ENCODE assay signal across 8 cellular contexts in the genomic region with DNA sequence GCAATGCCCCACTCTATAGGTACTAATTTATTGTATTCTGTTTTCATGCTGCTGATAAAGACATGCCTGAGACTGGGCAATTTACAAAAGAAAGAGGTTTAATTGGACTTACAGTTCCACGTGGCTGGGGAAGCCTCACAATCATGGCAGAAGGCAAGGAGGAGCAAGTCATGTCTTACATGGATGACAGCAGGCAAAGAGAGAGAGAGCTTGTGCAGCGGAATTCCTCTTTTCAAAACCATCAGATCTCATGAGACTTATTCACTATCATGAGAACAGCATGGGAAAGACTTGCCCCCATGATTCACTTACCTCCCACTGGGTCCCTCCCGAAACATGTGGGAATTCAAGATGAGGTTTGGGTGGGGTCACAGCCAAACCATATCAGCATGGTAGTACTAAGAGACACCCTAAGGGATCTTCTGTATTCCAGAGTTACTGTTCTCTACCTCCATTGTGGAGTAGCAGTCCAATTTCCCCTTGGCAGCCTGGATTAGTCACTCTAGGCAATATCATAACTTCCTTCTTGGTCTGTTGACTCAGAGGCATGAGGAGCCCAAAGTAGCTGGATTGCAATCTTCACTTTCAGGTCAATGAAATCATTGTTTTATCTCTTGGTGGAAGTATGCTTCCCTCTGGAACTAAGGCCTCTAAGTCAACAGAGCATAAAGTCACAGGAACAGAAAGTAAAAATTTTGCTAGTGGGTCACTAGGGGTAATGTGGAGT.
DNase-seq lines count a peak whose midpoint lies in the region; FAIRE-seq and TF ChIP-seq lines count a peak whose summit lies in the region.
"Not testable (repeated sequence)": the region's sequence is repeated elsewhere in the genome, so short reads cannot be mapped to it uniquely, and the experiment has no call there.

No MANE protein-coding gene starts in this region.

- not testable (repeated sequence) for H3K9ac ChIP-seq in astrocyte (ENCODE audit: low read length)

- not testable (repeated sequence) for H3K4me2 ChIP-seq in astrocyte (ENCODE audit: low read length)

- not testable (repeated sequence) for H3K27me3 Mint-ChIP-seq in astrocyte (ENCODE audit: low read depth, unreplicated experiment)

- not testable (repeated sequence) for H3K27me3 ChIP-seq in astrocyte (ENCODE audit: insufficient read depth, low read length)

- not testable (repeated sequence) for H3K79me2 ChIP-seq in astrocyte (ENCODE audit: insufficient read depth, low read length)

- not testable (repeated sequence) for H3K4me1 Mint-ChIP-seq in astrocyte (ENCODE audit: low read depth, unreplicated experiment)

- not testable (repeated sequence) for H3K4me1 ChIP-seq in astrocyte (ENCODE audit: insufficient read depth, low read length)

- H3K4me3 ChIP-seq in AG09309 (ENCODE audit: control insufficient read depth, low read depth, low read length); astrocyte (ENCODE audit: insufficient read depth, low read depth, low read length); epithelial cell of proximal tubule (ENCODE audit: low read depth, low read length): not testable (repeated sequence)

- H3K9me3 Mint-ChIP-seq in astrocyte (ENCODE audit: unreplicated experiment), result not testable (repeated sequence)

- H4K20me1 ChIP-seq in astrocyte (ENCODE audit: insufficient read depth, low read length), result not testable (repeated sequence)

- not testable (repeated sequence) for H3K27ac ChIP-seq in astrocyte (ENCODE audit: low read depth, low read length)

- H3K36me3 Mint-ChIP-seq in astrocyte (ENCODE audit: low read depth, unreplicated experiment), result not testable (repeated sequence)

- TF ChIP-seq CTCF in AG09309 (IDR thresholded peaks at IDR 0.05; ENCODE audit: control insufficient read depth, insufficient read depth, low read depth, low read length, missing control alignments); astrocyte (IDR thresholded peaks at IDR 0.05; ENCODE audit: insufficient read depth, low read depth, low read length); epithelial cell of proximal tubule (conservative IDR thresholded peaks at IDR 0.05; ENCODE audit: low read depth, low read length): not testable (repeated sequence)

- H2AFZ ChIP-seq in astrocyte (ENCODE audit: low read depth, low read length), result not testable (repeated sequence)

- not testable (repeated sequence) for FAIRE-seq in astrocyte (lab: Jason Lieb, UNC)

- DNase-seq in AG09309 (ENCODE audit: low read depth) (peak; percentile 23), EL (peak; percentile 41), LHCN-M2 (ENCODE audit: low read depth) (peak; percentile 9), OCI-M1 (lab: John Stamatoyannopoulos, UW) (peak; percentile 58), astrocyte (ENCODE audit: low read depth) (peak; percentile 10), epithelial cell of proximal tubule (ENCODE audit: low read depth) (peak; percentile 37), iris pigment epithelial cell (ENCODE audit: low read depth) (peak; percentile 11), renal cortical epithelial cell (ENCODE audit: low read depth) (peak; percentile 54)

- not testable (repeated sequence) for H3K4me3 Mint-ChIP-seq in astrocyte (ENCODE audit: unreplicated experiment)

- not testable (repeated sequence) for H3K27ac Mint-ChIP-seq in astrocyte (ENCODE audit: unreplicated experiment)

- not testable (repeated sequence) for H3K9me3 ChIP-seq in astrocyte (ENCODE audit: insufficient read depth, low read depth, low read length)

- not testable (repeated sequence) for H3K36me3 ChIP-seq in astrocyte (ENCODE audit: insufficient read depth, low read length)
